ENCODE assay signal across 1 cellular context in the genomic region with DNA sequence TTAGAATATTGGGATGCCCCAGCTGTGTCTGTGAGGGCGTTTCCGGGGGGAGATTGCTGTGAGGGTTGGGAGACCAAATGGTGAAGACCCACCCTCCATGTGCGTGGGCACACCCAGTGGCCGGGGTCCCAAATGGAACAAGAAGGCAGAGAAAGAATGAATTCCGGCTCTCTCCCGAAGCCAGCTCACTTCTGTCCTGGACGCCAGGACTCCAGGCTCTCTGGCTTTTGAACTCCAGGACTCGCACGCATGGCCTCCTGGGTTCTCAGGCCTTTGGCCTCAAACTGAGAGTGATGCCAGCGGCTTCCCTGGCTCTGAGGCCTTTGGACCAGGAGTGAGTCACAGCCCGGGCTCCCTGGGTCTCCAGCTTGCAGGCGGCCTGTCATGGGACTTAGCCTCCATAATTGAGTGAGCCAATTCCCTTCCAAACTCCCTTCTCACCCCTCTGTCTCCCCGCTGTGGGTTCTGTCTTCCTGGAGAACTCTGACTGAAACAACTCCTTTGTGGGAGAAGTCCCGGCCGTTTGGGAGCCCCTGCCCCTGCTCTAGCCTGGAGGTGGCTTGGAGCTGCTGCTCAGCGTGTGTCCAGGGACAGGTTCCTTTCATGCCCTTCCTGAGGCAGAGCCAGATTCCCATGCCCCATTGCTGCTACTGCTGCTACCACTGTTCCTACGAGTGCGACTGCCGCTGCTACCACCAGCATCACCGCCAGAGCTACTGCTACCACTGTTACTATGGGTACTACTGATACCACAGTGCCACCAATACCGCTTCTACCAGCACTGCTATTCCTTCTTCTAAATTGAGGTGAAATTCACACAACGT.
TF ChIP-seq lines count a peak whose summit lies in the region.

No MANE protein-coding gene starts in this region.

TF ChIP-seq in HepG2, 621 proteins besides CTCF, POLR2A, EP300 and RAD21 (continued from another document):
- TF ChIP-seq, protein P1, sequence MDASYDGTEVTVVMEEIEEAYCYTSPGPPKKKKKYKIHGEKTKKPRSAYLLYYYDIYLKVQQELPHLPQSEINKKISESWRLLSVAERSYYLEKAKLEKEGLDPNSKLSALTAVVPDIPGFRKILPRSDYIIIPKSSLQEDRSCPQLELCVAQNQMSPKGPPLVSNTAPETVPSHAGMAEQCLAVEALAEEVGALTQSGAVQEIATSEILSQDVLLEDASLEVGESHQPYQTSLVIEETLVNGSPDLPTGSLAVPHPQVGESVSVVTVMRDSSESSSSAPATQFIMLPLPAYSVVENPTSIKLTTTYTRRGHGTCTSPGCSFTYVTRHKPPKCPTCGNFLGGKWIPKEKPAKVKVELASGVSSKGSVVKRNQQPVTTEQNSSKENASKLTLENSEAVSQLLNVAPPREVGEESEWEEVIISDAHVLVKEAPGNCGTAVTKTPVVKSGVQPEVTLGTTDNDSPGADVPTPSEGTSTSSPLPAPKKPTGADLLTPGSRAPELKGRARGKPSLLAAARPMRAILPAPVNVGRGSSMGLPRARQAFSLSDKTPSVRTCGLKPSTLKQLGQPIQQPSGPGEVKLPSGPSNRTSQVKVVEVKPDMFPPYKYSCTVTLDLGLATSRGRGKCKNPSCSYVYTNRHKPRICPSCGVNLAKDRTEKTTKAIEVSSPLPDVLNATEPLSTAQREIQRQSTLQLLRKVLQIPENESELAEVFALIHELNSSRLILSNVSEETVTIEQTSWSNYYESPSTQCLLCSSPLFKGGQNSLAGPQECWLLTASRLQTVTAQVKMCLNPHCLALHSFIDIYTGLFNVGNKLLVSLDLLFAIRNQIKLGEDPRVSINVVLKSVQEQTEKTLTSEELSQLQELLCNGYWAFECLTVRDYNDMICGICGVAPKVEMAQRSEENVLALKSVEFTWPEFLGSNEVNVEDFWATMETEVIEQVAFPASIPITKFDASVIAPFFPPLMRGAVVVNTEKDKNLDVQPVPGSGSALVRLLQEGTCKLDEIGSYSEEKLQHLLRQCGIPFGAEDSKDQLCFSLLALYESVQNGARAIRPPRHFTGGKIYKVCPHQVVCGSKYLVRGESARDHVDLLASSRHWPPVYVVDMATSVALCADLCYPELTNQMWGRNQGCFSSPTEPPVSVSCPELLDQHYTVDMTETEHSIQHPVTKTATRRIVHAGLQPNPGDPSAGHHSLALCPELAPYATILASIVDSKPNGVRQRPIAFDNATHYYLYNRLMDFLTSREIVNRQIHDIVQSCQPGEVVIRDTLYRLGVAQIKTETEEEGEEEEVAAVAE (CRISPR knock-in tag; IDR thresholded peaks at IDR 0.05; ENCODE audit: borderline replicate concordance), result 0 out of 2 replicates have a peak, but pooled peaks have one; percentile 36
- TF ChIP-seq SALL1 (CRISPR knock-in tag; IDR thresholded peaks at IDR 0.05), result peak; percentile 37
- TF ChIP-seq ZNF501 (CRISPR knock-in tag; IDR thresholded peaks at IDR 0.05), result peak; percentile 78; the same call in 1 of the 2 replicates
- TF ChIP-seq GATAD1 (CRISPR knock-in tag; IDR thresholded peaks at IDR 0.05), result peak; percentile 36; the same call in 1 of the 2 replicates
- 0 out of 2 replicates have a peak, but pooled peaks have one; percentile 38 for TF ChIP-seq ZSCAN29 (CRISPR knock-in tag; conservative IDR thresholded peaks at IDR 0.05)
- 0 out of 2 replicates have a peak, but pooled peaks have one; percentile 19 for TF ChIP-seq PITX1 (CRISPR knock-in tag; IDR thresholded peaks at IDR 0.05)
- peak; percentile 18; the same call in 1 of the 2 replicates for TF ChIP-seq FOXA3 (CRISPR knock-in tag; IDR thresholded peaks at IDR 0.05)
- peak; percentile 33; the same call in 1 of the 2 replicates for TF ChIP-seq MXD4 (CRISPR knock-in tag; IDR thresholded peaks at IDR 0.05)
- 0 out of 2 replicates have a peak, but pooled peaks have one; percentile 43 for TF ChIP-seq KDM3A (CRISPR knock-in tag; IDR thresholded peaks at IDR 0.05; ENCODE audit: low read depth)
- 0 out of 2 replicates have a peak, but pooled peaks have one; percentile 38 for TF ChIP-seq ZNF317 (CRISPR knock-in tag; IDR thresholded peaks at IDR 0.05)
- TF ChIP-seq FOSL1 (CRISPR knock-in tag; IDR thresholded peaks at IDR 0.05; ENCODE audit: borderline replicate concordance), result peak; percentile 59; the same call in 1 of the 2 replicates
- TF ChIP-seq ZNF280D (CRISPR knock-in tag; IDR thresholded peaks at IDR 0.05), result 0 out of 2 replicates have a peak, but pooled peaks have one; percentile 45
- TF ChIP-seq ETV5 (CRISPR knock-in tag; IDR thresholded peaks at IDR 0.05; ENCODE audit: borderline replicate concordance), result peak; percentile 44; the same call in 1 of the 2 replicates
- TF ChIP-seq RARA (CRISPR knock-in tag; IDR thresholded peaks at IDR 0.05), result peak; percentile 36; the same call in 1 of the 2 replicates
- TF ChIP-seq TEAD3 (CRISPR knock-in tag; optimal IDR thresholded peaks at IDR 0.05; ENCODE audit: borderline replicate concordance), result peak; percentile 37
- TF ChIP-seq BCL6 (CRISPR knock-in tag; IDR thresholded peaks at IDR 0.05), result 0 out of 2 replicates have a peak, but pooled peaks have one; percentile 42
- TF ChIP-seq RXRA (CRISPR knock-in tag; IDR thresholded peaks at IDR 0.05), result peak; percentile 24; the same call in 1 of the 2 replicates
- TF ChIP-seq, protein P2, sequence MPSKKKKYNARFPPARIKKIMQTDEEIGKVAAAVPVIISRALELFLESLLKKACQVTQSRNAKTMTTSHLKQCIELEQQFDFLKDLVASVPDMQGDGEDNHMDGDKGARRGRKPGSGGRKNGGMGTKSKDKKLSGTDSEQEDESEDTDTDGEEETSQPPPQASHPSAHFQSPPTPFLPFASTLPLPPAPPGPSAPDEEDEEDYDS (CRISPR knock-in tag; IDR thresholded peaks at IDR 0.05), result peak; percentile 42; the same call in 1 of the 2 replicates
- TF ChIP-seq TBX2 (CRISPR knock-in tag; IDR thresholded peaks at IDR 0.05; ENCODE audit: borderline replicate concordance), result 0 out of 2 replicates have a peak, but pooled peaks have one; percentile 34
- 0 out of 2 replicates have a peak, but pooled peaks have one; percentile 44 for TF ChIP-seq HIVEP1 (CRISPR knock-in tag; IDR thresholded peaks at IDR 0.05)
- 0 out of 2 replicates have a peak, but pooled peaks have one; percentile 45 for TF ChIP-seq IRF2 (CRISPR knock-in tag; IDR thresholded peaks at IDR 0.05)
- peak; percentile 74 for TF ChIP-seq SPEN (CRISPR knock-in tag; IDR thresholded peaks at IDR 0.05; ENCODE audit: low read depth)
- TF ChIP-seq ZNF512B (CRISPR knock-in tag; IDR thresholded peaks at IDR 0.05; ENCODE audit: borderline replicate concordance), result 0 out of 2 replicates have a peak, but pooled peaks have one; percentile 39
- TF ChIP-seq ZNF292 (CRISPR knock-in tag; IDR thresholded peaks at IDR 0.05; ENCODE audit: borderline replicate concordance, low read depth), result peak; percentile 75; the same call in 1 of the 2 replicates
- TF ChIP-seq MLX (CRISPR knock-in tag; IDR thresholded peaks at IDR 0.05), result 0 out of 2 replicates have a peak, but pooled peaks have one; percentile 32
- 0 out of 2 replicates have a peak, but pooled peaks have one; percentile 36 for TF ChIP-seq ZNF547 (CRISPR knock-in tag; IDR thresholded peaks at IDR 0.05)
